In the genomic region with DNA sequence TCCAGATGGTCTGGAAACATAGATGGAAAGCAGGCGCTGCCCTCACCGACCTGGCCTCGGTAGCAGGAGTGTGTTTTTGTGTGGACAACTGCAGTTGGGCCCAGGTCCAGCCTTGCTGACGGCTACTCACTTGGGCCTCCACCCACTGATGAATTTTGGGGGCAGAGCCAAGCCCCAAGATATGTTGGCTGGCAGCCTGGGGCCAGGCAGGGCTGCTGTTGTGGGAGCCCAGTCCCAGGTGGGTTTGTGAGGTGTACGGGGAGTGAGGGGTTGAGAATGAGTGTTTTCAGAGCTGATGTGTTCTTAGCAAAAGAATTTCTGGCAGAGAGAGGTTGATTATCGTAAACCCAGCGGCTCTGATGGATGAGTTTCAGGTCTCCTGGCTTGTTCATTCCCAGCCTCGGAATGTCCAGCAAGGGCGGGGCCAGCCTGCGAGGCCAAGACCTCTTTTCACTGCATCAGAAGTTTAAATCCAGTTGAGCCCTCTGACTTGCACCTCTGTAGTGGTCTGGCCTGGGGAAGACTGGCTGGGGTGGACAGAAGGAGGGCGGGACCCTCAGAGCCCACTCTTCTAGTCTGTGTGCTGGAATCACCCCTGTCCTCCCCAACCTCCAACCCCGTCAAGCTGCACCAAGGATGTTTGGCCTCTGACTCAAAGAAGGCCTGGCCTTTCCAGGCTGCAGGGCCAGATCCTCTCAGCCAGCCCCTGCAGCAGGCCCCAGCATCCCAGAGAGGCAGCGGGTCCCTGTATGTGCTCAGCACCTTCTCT, we compare ENCODE assay signal across 11 cellular contexts.
DNase-seq lines count a peak whose midpoint lies in the region; ATAC-seq and TF ChIP-seq lines count a peak whose summit lies in the region.
"Had no signal": no experiment of that assay in that cellular context is flagged by ENCODE, and none has a peak within 500 bp of the region (broad histone marks: within the 10 kb centered on the region; RNA-seq: fewer than 3 reads in every experiment).

No MANE protein-coding gene starts in this region.

- H3K4me1 ChIP-seq in stomach: peaks cover 46 to 82% (median 63%) of the 10 kb centered on the region in 4 donors

- no peak for TF ChIP-seq EP300 in stomach (IDR thresholded peaks at IDR 0.05)

- DNase-seq in GOT3 (lab: John Stamatoyannopoulos, UW): peak; percentile 57
- DNase-seq in brain microvascular endothelial cell: peak; percentile 31
- DNase-seq in kidney tubule cell (ENCODE audit: low spot score): peak; percentile 83
- DNase-seq in stomach: peak; percentile 74
- DNase-seq in HuH-7 (ENCODE audit: low spot score): no peak
- DNase-seq in activated naive CD4-positive, alpha-beta T cell treated with Interleukin-2 at 50 U/mL for 16 hours: no peak
- DNase-seq in stimulated activated CD4-positive, alpha-beta T cell treated with anti-CD3 and anti-CD28 coated beads, Interleukin-15, amount 100 ng/mL, for 24 hours: no peak
- DNase-seq: activated naive CD8-positive, alpha-beta T cell treated with anti-CD3 and anti-CD28 coated beads for 36 hours; NCI-H1417 treated with DMSO at 0.1 percent for 48 hours; T-helper 1 cell had no signal

- no peak for TF ChIP-seq POLR2A in stomach (IDR thresholded peaks at IDR 0.05)

- no peak for TF ChIP-seq CTCF in brain microvascular endothelial cell (IDR thresholded peaks at IDR 0.05; ENCODE audit: low read depth, low read length, missing control alignments)
- TF ChIP-seq CTCF in stomach (IDR thresholded peaks at IDR 0.05): no peak

- 27 to 46% (median 36%) methylated on average over 11 to 13 of the region's 13 CpGs for WGBS in stomach, 5 donors

- H3K9me3 ChIP-seq in stomach: no peaks in the 10 kb centered on the region

- H3K4me3 ChIP-seq in brain microvascular endothelial cell (ENCODE audit: low read depth, low read length): no peak overlapping the region
- no peak overlapping the region for H3K4me3 ChIP-seq in stomach

- no peak for ATAC-seq in GM21526 (IDR thresholded peaks at IDR 0.05; ENCODE audit: low FRiP score, unreplicated experiment)

- intact Hi-C loops in stomach (cut with DNase I; ENCODE audit: low total_unique reads): no loop called here

- H3K27me3 ChIP-seq in brain microvascular endothelial cell (replicated peaks): no peaks in the 10 kb centered on the region
- H3K27me3 ChIP-seq in stomach: no peaks in the 10 kb centered on the region

- in situ Hi-C loops in brain microvascular endothelial cell (cut with HindIII; ENCODE audit: low pct_ligation_motif_present, low sequenced_read_pairs): no loop called here

- H3K36me3 ChIP-seq in brain microvascular endothelial cell (replicated peaks) (peaks cover 22% of the 10 kb centered on the region), stomach (no peaks in the 10 kb centered on the region)

- H3K27ac ChIP-seq in brain microvascular endothelial cell (peak overlapping the region; percentile 46), stomach (peak overlapping the region; percentile 49 to 83 (median 79))

Comparison
In these comparisons a context has a peak if more than half of its experiments do, and no peak if none do; other contexts are left out.
1. DNase-seq: peak in GOT3 (single experiment), brain microvascular endothelial cell (single experiment), kidney tubule cell (single experiment) and stomach (single experiment); none in HuH-7 (single experiment), activated naive CD4-positive, alpha-beta T cell treated with Interleukin-2 at 50 U/mL for 16 hours (single experiment) and stimulated activated CD4-positive, alpha-beta T cell treated with anti-CD3 and anti-CD28 coated beads, Interleukin-15, amount 100 ng/mL, for 24 hours (single experiment).